Comparison of ENCODE assay signal across 9 cellular contexts in the genomic region with DNA sequence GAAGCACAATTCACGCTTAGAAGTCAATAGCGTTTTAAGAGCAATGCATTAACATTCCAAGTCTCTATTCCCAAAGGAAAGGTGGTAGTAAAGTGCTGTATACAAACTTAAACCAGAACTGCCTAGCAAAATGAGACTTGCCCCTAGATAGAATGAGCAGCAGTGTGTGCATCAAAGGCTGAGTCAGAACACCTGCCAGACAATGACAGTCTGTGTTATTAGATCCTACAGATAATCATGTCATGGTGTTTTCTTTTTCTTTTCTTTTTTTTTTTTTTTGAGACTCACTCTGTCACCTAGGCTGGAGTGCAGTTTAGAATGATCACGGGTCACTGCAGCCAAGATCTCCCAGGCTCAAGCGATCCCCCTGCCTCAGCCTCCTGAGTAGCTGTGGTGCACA. TPM values are rescaled to one million over a fixed set of nuclear protein-coding genes. Genes with fewer than 3 reads are reported as not detected.
DNase-seq lines count a peak whose midpoint lies in the region; ATAC-seq and TF ChIP-seq lines count a peak whose summit lies in the region.
"Had no signal": no experiment of that assay in that cellular context is flagged by ENCODE, and none has a peak within 500 bp of the region (broad histone marks: within the 10 kb centered on the region; RNA-seq: fewer than 3 reads in every experiment).

No MANE protein-coding gene starts in this region.

- no peak for TF ChIP-seq CTCF in stomach (IDR thresholded peaks at IDR 0.05)

- TF ChIP-seq EP300 in stomach (IDR thresholded peaks at IDR 0.05): no peak

- H3K9me3 ChIP-seq in iPS-20b (ENCODE audit: insufficient read depth, low read depth, low read length): no peaks in the 10 kb centered on the region
- no peaks in the 10 kb centered on the region for H3K9me3 ChIP-seq in stomach

- H3K4me3 ChIP-seq in iPS-20b (ENCODE audit: low read length): peak overlapping the region; percentile 85
- H3K4me3 ChIP-seq in stomach: peak overlapping the region; percentile 68 to 93 (median 89)

- H3K4me1 ChIP-seq in iPS-20b (ENCODE audit: insufficient read depth, low read length): peaks cover 7% of the 10 kb centered on the region; the same call in 1 of the 2 replicates
- peaks cover 16 to 44% (median 34%) of the 10 kb centered on the region in 4 donors for H3K4me1 ChIP-seq in stomach

- intact Hi-C loops in stomach (cut with DNase I; ENCODE audit: low total_unique reads): loop anchor here (10.0 kb wide), 1 partner anchor 54 kb away; the partner anchor contains the start of gene BPIFC

- H3K36me3 ChIP-seq in iPS-20b (ENCODE audit: insufficient read depth, low read depth, low read length) (peaks cover 36% of the 10 kb centered on the region), stomach (peaks cover 27 to 33% (median 33%) of the 10 kb centered on the region in 4 donors)

- peak overlapping the region; percentile 91 for H3K27ac Mint-ChIP-seq in activated CD8-positive, alpha-beta memory T cell treated with anti-CD3 and anti-CD28 coated beads, Interleukin-2, amount 10 ng/mL, durations not matched to agents 7 days and 5 days
- peak overlapping the region; percentile 96 for H3K27ac Mint-ChIP-seq in activated T-helper 17 cell treated with anti-CD3 and anti-CD28 coated beads, Interleukin-2, amount 50 U/mL, for 72 hours

- TF ChIP-seq POLR2A in stomach (IDR thresholded peaks at IDR 0.05): no peak

- no peak for DNase-seq in activated CD8-positive, alpha-beta memory T cell treated with anti-CD3 and anti-CD28 coated beads, Interleukin-2, amount 10 ng/mL, durations not matched to agents 7 days and 5 days
- DNase-seq in activated CD8-positive, alpha-beta memory T cell treated with anti-CD3 and anti-CD28 coated beads, Interleukin-2, amount 50 U/mL, for 48 hours: no peak
- DNase-seq in stomach (no peak), NK-92 (lab: John Stamatoyannopoulos, UW; ENCODE audit: unreplicated experiment) (no peak), pons (ENCODE audit: low spot score) (no peak), NCI-H446 treated with DMSO at 0.1 percent for 48 hours (lab: John Stamatoyannopoulos, UW) (no peak)

- H3K4me1 Mint-ChIP-seq in activated CD8-positive, alpha-beta memory T cell treated with anti-CD3 and anti-CD28 coated beads, Interleukin-2, amount 10 ng/mL, durations not matched to agents 7 days and 5 days: peaks cover 53% of the 10 kb centered on the region
- H3K4me1 Mint-ChIP-seq in activated T-helper 17 cell treated with anti-CD3 and anti-CD28 coated beads, Interleukin-2, amount 50 U/mL, for 72 hours: peaks cover 22% of the 10 kb centered on the region

- H3K27me3 Mint-ChIP-seq in activated CD8-positive, alpha-beta memory T cell treated with anti-CD3 and anti-CD28 coated beads, Interleukin-2, amount 10 ng/mL, durations not matched to agents 7 days and 5 days: peaks cover under 1% of the 10 kb centered on the region
- no peaks in the 10 kb centered on the region for H3K27me3 Mint-ChIP-seq in activated T-helper 17 cell treated with anti-CD3 and anti-CD28 coated beads, Interleukin-2, amount 50 U/mL, for 72 hours

- H3K27ac ChIP-seq in iPS-20b (ENCODE audit: low read length) (no peak overlapping the region), stomach (peak overlapping the region in 1 of 5 donors; percentile 88)

- CTCF ChIA-PET in activated CD8-positive, alpha-beta memory T cell treated with anti-CD3 and anti-CD28 coated beads, Interleukin-2, amount 10 ng/mL, durations not matched to agents 7 days and 5 days (lab: Charles Lee): interaction anchor here (0.6 to 2.7 kb wide), 3 partner anchors 10 to 64 kb away, joined by 3 to 12 read pairs (median 11); partner anchors contain the start of gene FBXO7

- H3K27me3 ChIP-seq in iPS-20b (ENCODE audit: insufficient read depth, low read length): peaks cover 4% of the 10 kb centered on the region; the same call in 1 of the 2 replicates
- H3K27me3 ChIP-seq in stomach: no peaks in the 10 kb centered on the region

- no peaks in the 10 kb centered on the region for H3K9me3 Mint-ChIP-seq in activated CD8-positive, alpha-beta memory T cell treated with anti-CD3 and anti-CD28 coated beads, Interleukin-2, amount 10 ng/mL, durations not matched to agents 7 days and 5 days (ENCODE audit: low read depth)
- no peaks in the 10 kb centered on the region for H3K9me3 Mint-ChIP-seq in activated T-helper 17 cell treated with anti-CD3 and anti-CD28 coated beads, Interleukin-2, amount 50 U/mL, for 72 hours

- peaks cover 38% of the 10 kb centered on the region for H3K36me3 Mint-ChIP-seq in activated CD8-positive, alpha-beta memory T cell treated with anti-CD3 and anti-CD28 coated beads, Interleukin-2, amount 10 ng/mL, durations not matched to agents 7 days and 5 days
- peaks cover 53% of the 10 kb centered on the region for H3K36me3 Mint-ChIP-seq in activated T-helper 17 cell treated with anti-CD3 and anti-CD28 coated beads, Interleukin-2, amount 50 U/mL, for 72 hours (ENCODE audit: low read depth)

- WGBS in stomach, 5 donors: 67 to 81% (median 77%) methylated on average over 4 of the region's 4 CpGs

- peak overlapping the region; percentile 88 for H3K4me3 Mint-ChIP-seq in activated CD8-positive, alpha-beta memory T cell treated with anti-CD3 and anti-CD28 coated beads, Interleukin-2, amount 10 ng/mL, durations not matched to agents 7 days and 5 days
- peak overlapping the region; percentile 92 for H3K4me3 Mint-ChIP-seq in activated T-helper 17 cell treated with anti-CD3 and anti-CD28 coated beads, Interleukin-2, amount 50 U/mL, for 72 hours

- ATAC-seq in activated CD8-positive, alpha-beta memory T cell treated with anti-CD3 and anti-CD28 coated beads, Interleukin-2, amount 10 ng/mL, durations not matched to agents 7 days and 5 days: no peak
- no peak for ATAC-seq in activated T-helper 17 cell treated with anti-CD3 and anti-CD28 coated beads, Interleukin-2, amount 50 U/mL, for 72 hours (replicated peaks)

- H3K9ac ChIP-seq in iPS-20b (ENCODE audit: low read depth, low read length): peak overlapping the region; percentile 87; the same call in 1 of the 2 replicates

RNA-seq across cellular contexts. Expression of gene RTCB, which starts 1.6 kb away (rescaled TPM):
- total RNA-seq in activated CD8-positive, alpha-beta memory T cell treated with anti-CD3 and anti-CD28 coated beads, Interleukin-2, amount 10 ng/mL, durations not matched to agents 7 days and 5 days: 10 to 100 TPM; 77.2 to 85.5 TPM
- total RNA-seq in activated T-helper 17 cell treated with anti-CD3 and anti-CD28 coated beads, Interleukin-2, amount 50 U/mL, for 72 hours: 10 to 100 TPM; 52.3 to 92.2 TPM
- 100 to 1,000 TPM in 3 of 5 donors, 10 to 100 TPM in 2; 51.6 to 131 (median 106) TPM for total RNA-seq in stomach
- polyA plus RNA-seq in stomach: 10 to 100 TPM; 27.2 to 71.6 (median 51.4) TPM

RNA-seq across cellular contexts. Expression of gene RFPL3, which starts 52.8 kb away (rescaled TPM):
- total RNA-seq in activated CD8-positive, alpha-beta memory T cell treated with anti-CD3 and anti-CD28 coated beads, Interleukin-2, amount 10 ng/mL, durations not matched to agents 7 days and 5 days: not detected
- total RNA-seq in activated T-helper 17 cell treated with anti-CD3 and anti-CD28 coated beads, Interleukin-2, amount 50 U/mL, for 72 hours: not detected
- not detected for total RNA-seq in stomach
- polyA plus RNA-seq in stomach: not detected
- polyA plus RNA-seq: BJ had no signal

RNA-seq across cellular contexts. Expression of gene BPIFC, which starts 53.8 kb away (rescaled TPM):
- not detected for total RNA-seq in activated CD8-positive, alpha-beta memory T cell treated with anti-CD3 and anti-CD28 coated beads, Interleukin-2, amount 10 ng/mL, durations not matched to agents 7 days and 5 days
- not detected for total RNA-seq in activated T-helper 17 cell treated with anti-CD3 and anti-CD28 coated beads, Interleukin-2, amount 50 U/mL, for 72 hours
- total RNA-seq in stomach: not detected
- not detected for polyA plus RNA-seq in stomach
- polyA plus RNA-seq: BJ had no signal
